ENCODE assay signal across 8 cellular contexts in genomic region chr10:123994417-123995081, GRCh38.
DNase-seq lines count a peak whose midpoint lies in the region; ATAC-seq and TF ChIP-seq lines count a peak whose summit lies in the region.

No MANE protein-coding gene starts in this region.

- POLR2A ChIA-PET in activated naive CD8-positive, alpha-beta T cell treated with anti-CD3 and anti-CD28 coated beads, Interleukin-2, amount 10 ng/mL, durations not matched to agents 7 days and 5 days (lab: Charles Lee) = interaction anchor here (1.1 kb wide), 1 partner anchor 391 kb away, joined by 3 read pairs; no protein-coding TSS in a partner anchor

- peak; percentile 94 for DNase-seq in AG08395 (ENCODE audit: low spot score)
- DNase-seq in GM19240 (ENCODE audit: insufficient read length, low spot score) = peak; percentile 91
- DNase-seq in activated naive CD8-positive, alpha-beta T cell treated with anti-CD3 and anti-CD28 coated beads, Interleukin-2, amount 10 ng/mL, durations not matched to agents 7 days and 5 days = peak; percentile 89
- DNase-seq in cardiac septum (ENCODE audit: low spot score) = peak; percentile 94
- peak; percentile 58 for DNase-seq in pons (ENCODE audit: low spot score)
- peak; percentile 69 to 87 for DNase-seq in tibial artery

- H3K27me3 ChIP-seq in Loucy (ENCODE audit: insufficient read depth, low read length, poor library complexity, severe bottlenecking) (no peaks in the 10 kb centered on the region), SU-DHL-6 (ENCODE audit: low read length) (no peaks in the 10 kb centered on the region), tibial artery (peaks cover 0 to 42% of the 10 kb centered on the region in 2 donors)

- intact Hi-C loops in cardiac septum (cut with DNase I) (loop anchor here (1.0 to 5.0 kb wide), 2 partner anchors 268 to 395 kb away; no protein-coding TSS in a partner anchor), tibial artery (cut with DNase I; ENCODE audit: low total_unique reads) (loop anchor here (2.0 kb wide), 1 partner anchor 396 kb away; no protein-coding TSS in a partner anchor)

- ATAC-seq in activated naive CD8-positive, alpha-beta T cell treated with anti-CD3 and anti-CD28 coated beads, Interleukin-2, amount 10 ng/mL, durations not matched to agents 7 days and 5 days (ENCODE audit: low read depth) = peak; percentile 72

- H3K79me2 ChIP-seq in Loucy (ENCODE audit: insufficient read depth, low read length) (no peaks in the 10 kb centered on the region), SU-DHL-6 (ENCODE audit: insufficient read depth, low read length) (no peaks in the 10 kb centered on the region)

- H3K27ac ChIP-seq in SU-DHL-6 (ENCODE audit: low read depth, low read length) (no peak overlapping the region), tibial artery (no peak overlapping the region)

- no peak overlapping the region for H3K27ac Mint-ChIP-seq in activated naive CD8-positive, alpha-beta T cell treated with anti-CD3 and anti-CD28 coated beads, Interleukin-2, amount 10 ng/mL, durations not matched to agents 7 days and 5 days

- H3K4me2 ChIP-seq in Loucy (ENCODE audit: low read depth, low read length, poor library complexity, severe bottlenecking) (peak overlapping the region; percentile 74), SU-DHL-6 (ENCODE audit: low read depth, low read length, poor library complexity, severe bottlenecking) (peak overlapping the region; percentile 29)

- H3K27me3 Mint-ChIP-seq in activated naive CD8-positive, alpha-beta T cell treated with anti-CD3 and anti-CD28 coated beads, Interleukin-2, amount 10 ng/mL, durations not matched to agents 7 days and 5 days = peaks cover 55% of the 10 kb centered on the region

- H3K9me3 ChIP-seq in Loucy (ENCODE audit: insufficient read depth, low read depth, low read length) (no peaks in the 10 kb centered on the region), SU-DHL-6 (ENCODE audit: insufficient read depth, low read length) (no peaks in the 10 kb centered on the region), tibial artery (no peaks in the 10 kb centered on the region)

- H3K4me1 Mint-ChIP-seq in activated naive CD8-positive, alpha-beta T cell treated with anti-CD3 and anti-CD28 coated beads, Interleukin-2, amount 10 ng/mL, durations not matched to agents 7 days and 5 days = peaks cover 5% of the 10 kb centered on the region

- H3K9me3 Mint-ChIP-seq in activated naive CD8-positive, alpha-beta T cell treated with anti-CD3 and anti-CD28 coated beads, Interleukin-2, amount 10 ng/mL, durations not matched to agents 7 days and 5 days = peaks cover 1% of the 10 kb centered on the region

- peak overlapping the region; percentile 97 for H2AFZ ChIP-seq in Loucy (ENCODE audit: low read length)
- no peak overlapping the region for H2AFZ ChIP-seq in SU-DHL-6 (ENCODE audit: low read depth, low read length, severe bottlenecking)

- no peaks in the 10 kb centered on the region for H3K36me3 Mint-ChIP-seq in activated naive CD8-positive, alpha-beta T cell treated with anti-CD3 and anti-CD28 coated beads, Interleukin-2, amount 10 ng/mL, durations not matched to agents 7 days and 5 days

- H4K20me1 ChIP-seq in Loucy (ENCODE audit: insufficient read depth, low read length, poor library complexity, severe bottlenecking) (no peaks in the 10 kb centered on the region), SU-DHL-6 (ENCODE audit: low read depth, low read length) (no peaks in the 10 kb centered on the region)

- H3K4me3 Mint-ChIP-seq in activated naive CD8-positive, alpha-beta T cell treated with anti-CD3 and anti-CD28 coated beads, Interleukin-2, amount 10 ng/mL, durations not matched to agents 7 days and 5 days = peak overlapping the region; percentile 45

- H3K9me2 ChIP-seq in Loucy (replicated peaks; ENCODE audit: low read depth, low read length) (no peaks in the 10 kb centered on the region), SU-DHL-6 (replicated peaks; ENCODE audit: insufficient read depth, low read length) (no peaks in the 10 kb centered on the region)

- H3K9ac ChIP-seq in Loucy (ENCODE audit: low read depth, low read length, poor library complexity, severe bottlenecking) (peak overlapping the region; percentile 16), SU-DHL-6 (ENCODE audit: low read length) (no peak overlapping the region)

- H3K4me1 ChIP-seq in Loucy (ENCODE audit: insufficient read depth, low read length, poor library complexity, severe bottlenecking) = no peaks in the 10 kb centered on the region
- H3K4me1 ChIP-seq in tibial artery = peaks cover 0 to 30% (median 25%) of the 10 kb centered on the region in 4 donors

- no peaks in the 10 kb centered on the region for H3F3A ChIP-seq in Loucy (ENCODE audit: low read depth)
- no peaks in the 10 kb centered on the region for H3F3A ChIP-seq in SU-DHL-6 (ENCODE audit: insufficient read depth)

- no peaks in the 10 kb centered on the region for H3K36me3 ChIP-seq in Loucy (ENCODE audit: insufficient read depth, low read length)
- H3K36me3 ChIP-seq in SU-DHL-6 (ENCODE audit: low read length) = no peaks in the 10 kb centered on the region
- no peaks in the 10 kb centered on the region for H3K36me3 ChIP-seq in tibial artery

- H3K4me3 ChIP-seq in Loucy (ENCODE audit: low read length, poor library complexity, severe bottlenecking) = peak overlapping the region; percentile 68
- H3K4me3 ChIP-seq in SU-DHL-6 (ENCODE audit: insufficient read depth, low read length, poor library complexity, severe bottlenecking) = no peak overlapping the region
- peak overlapping the region; percentile 23 to 43 for H3K4me3 ChIP-seq in tibial artery

- TF ChIP-seq CTCF in Loucy (conservative IDR thresholded peaks at IDR 0.05; ENCODE audit: low read length) (peak; percentile 91), SU-DHL-6 (IDR thresholded peaks at IDR 0.05; ENCODE audit: insufficient read depth, low read length, poor library complexity, severe bottlenecking) (peak; percentile 92), tibial artery (IDR thresholded peaks at IDR 0.05) (peak; percentile 99)
